13 cellular contexts compared by ENCODE assay signal in genomic region chr2:213016166-213016983, GRCh38.
DNase-seq lines count a peak whose midpoint lies in the region; ATAC-seq and TF ChIP-seq lines count a peak whose summit lies in the region.
"Had no signal": no experiment of that assay in that cellular context is flagged by ENCODE, and none has a peak within 500 bp of the region (broad histone marks: within the 10 kb centered on the region; RNA-seq: fewer than 3 reads in every experiment).

No MANE protein-coding gene starts in this region.

- peaks cover 13 to 17% of the 10 kb centered on the region in 2 donors for H3K4me1 Mint-ChIP-seq in effector memory CD8-positive, alpha-beta T cell (ENCODE audit: low read depth in 2 of 2)

- no peak for TF ChIP-seq POLR2A in right lobe of liver (IDR thresholded peaks at IDR 0.05)

- no peaks in the 10 kb centered on the region for H3K4me1 ChIP-seq in right lobe of liver
- H3K4me1 ChIP-seq: ascending aorta, lower lobe of right lung, pancreas had no signal

- H3K4me3 ChIP-seq in right lobe of liver, result no peak overlapping the region
- H3K4me3 ChIP-seq: ascending aorta, lower lobe of right lung, pancreas had no signal

- peak overlapping the region; percentile 5 to 85 for H3K27ac Mint-ChIP-seq in effector memory CD8-positive, alpha-beta T cell

- no peaks in the 10 kb centered on the region for H3K27me3 ChIP-seq in right lobe of liver
- H3K27me3 ChIP-seq: ascending aorta, pancreas had no signal

- no peaks in the 10 kb centered on the region for H3K9me3 ChIP-seq in right lobe of liver
- H3K9me3 ChIP-seq: ascending aorta, lower lobe of right lung, pancreas, SK-N-SH had no signal

- intact Hi-C loops in right lobe of liver (cut with DNase I), result no loop called here

- H3K9me3 Mint-ChIP-seq in effector memory CD8-positive, alpha-beta T cell, result no peaks in the 10 kb centered on the region

- H3K36me3 Mint-ChIP-seq in effector memory CD8-positive, alpha-beta T cell (ENCODE audit: insufficient read depth), result peaks cover 15% of the 10 kb centered on the region

- H3K27ac ChIP-seq in right lobe of liver, result no peak overlapping the region
- H3K27ac ChIP-seq: ascending aorta, lower lobe of right lung, pancreas had no signal

- ATAC-seq in GM18519 (IDR thresholded peaks at IDR 0.05; ENCODE audit: low FRiP score, unreplicated experiment), result peak; percentile 31
- peak; percentile 21 for ATAC-seq in GM21381 (IDR thresholded peaks at IDR 0.05; ENCODE audit: unreplicated experiment)
- peak; percentile 33 for ATAC-seq in HG03103 (IDR thresholded peaks at IDR 0.05; ENCODE audit: low read depth, unreplicated experiment)
- peak; percentile 23 for ATAC-seq in effector memory CD8-positive, alpha-beta T cell (replicated peaks)
- ATAC-seq in right lobe of liver, result no peak
- ATAC-seq: lower lobe of right lung, pancreas had no signal

- DNase-seq in effector memory CD8-positive, alpha-beta T cell, result no peak
- DNase-seq in NCI-H1417 treated with DMSO at 0.1 percent for 48 hours (lab: John Stamatoyannopoulos, UW) (no peak), NCI-H1048 (lab: John Stamatoyannopoulos, UW) (no peak), right lobe of liver (no peak)
- DNase-seq in activated effector memory CD4-positive, alpha-beta T cell treated with anti-CD3 and anti-CD28 coated beads, Interleukin-2, amount 50 U/mL, for 16 hours, result no peak
- DNase-seq: lower lobe of right lung, NCI-H774, pancreas, SK-N-SH had no signal

- peak overlapping the region; percentile 53 for H3K4me3 Mint-ChIP-seq in effector memory CD8-positive, alpha-beta T cell

- TF ChIP-seq CTCF in right lobe of liver (IDR thresholded peaks at IDR 0.05), result no peak

- WGBS in right lobe of liver (ENCODE audit: insufficient coverage, low coverage, low lambda C conversion rate, missing lambda C conversion rate), result 83% methylated on average over 3 of the region's 3 CpGs

- no peaks in the 10 kb centered on the region for H3K36me3 ChIP-seq in right lobe of liver
- H3K36me3 ChIP-seq: lower lobe of right lung, pancreas had no signal

- no peaks in the 10 kb centered on the region for H3K27me3 Mint-ChIP-seq in effector memory CD8-positive, alpha-beta T cell

Comparison
In these comparisons a context has a peak if more than half of its experiments do, and no peak if none do; other contexts are left out.
1. ATAC-seq: peak in GM18519 (single experiment), GM21381 (single experiment), HG03103 (single experiment) and effector memory CD8-positive, alpha-beta T cell (single experiment); none in right lobe of liver (0 of 4).